ENCODE assay signal across 15 cellular contexts in genomic region chr16:56929639-56930038, GRCh38. TPM values are rescaled to one million over a fixed set of nuclear protein-coding genes. Genes with fewer than 3 reads are reported as not detected.
"Had no signal": no experiment of that assay in that cellular context is flagged by ENCODE, and none has a peak within 500 bp of the region (broad histone marks: within the 10 kb centered on the region; RNA-seq: fewer than 3 reads in every experiment).

No MANE protein-coding gene starts in this region.

- H3K27me3 ChIP-seq: dorsolateral prefrontal cortex, upper lobe of left lung had no signal

- H3K4me3 Mint-ChIP-seq: activated CD8-positive, alpha-beta T cell treated with anti-CD3 and anti-CD28 coated beads, Interleukin-2, amount 10 ng/mL, durations not matched to agents 7 days and 5 days; stimulated activated naive CD8-positive, alpha-beta T cell treated with anti-CD3 and anti-CD28 coated beads, Interleukin-15, amount 100 ng/mL, for 72 hours had no signal

- H3K27me3 Mint-ChIP-seq: stimulated activated naive CD8-positive, alpha-beta T cell treated with anti-CD3 and anti-CD28 coated beads, Interleukin-15, amount 100 ng/mL, for 72 hours had no signal

- H3K4me3 ChIP-seq: dorsolateral prefrontal cortex, upper lobe of left lung had no signal

- DNase-seq: activated CD4-positive, alpha-beta T cell treated with anti-CD3 and anti-CD28 coated beads for 4 hours; activated CD8-positive, alpha-beta memory T cell treated with anti-CD3 and anti-CD28 coated beads, Interleukin-2, amount 50 U/mL, for 4 hours; activated CD8-positive, alpha-beta T cell treated with anti-CD3 and anti-CD28 coated beads, Interleukin-2, amount 10 ng/mL, durations not matched to agents 7 days and 5 days; activated gamma-delta T cell; activated T-cell treated with anti-CD3 and anti-CD28 coated beads, Interleukin-2, amount 50 U/mL, for 48 hours; dorsolateral prefrontal cortex; erythroblast; midbrain; retina; small intestine; stimulated activated naive CD8-positive, alpha-beta T cell treated with anti-CD3 and anti-CD28 coated beads, Interleukin-15, amount 100 ng/mL, for 72 hours; T-helper 1 cell; upper lobe of left lung had no signal

- H3K9me3 ChIP-seq: upper lobe of left lung had no signal

- ATAC-seq: activated CD8-positive, alpha-beta T cell treated with anti-CD3 and anti-CD28 coated beads, Interleukin-2, amount 10 ng/mL, durations not matched to agents 7 days and 5 days; activated naive CD4-positive, alpha-beta T cell treated with anti-CD3 and anti-CD28 coated beads, Interleukin-2, amount 50 U/mL, for 72 hours; stimulated activated naive CD8-positive, alpha-beta T cell treated with anti-CD3 and anti-CD28 coated beads, Interleukin-15, amount 100 ng/mL, for 72 hours had no signal

- H3K27ac Mint-ChIP-seq: activated CD8-positive, alpha-beta T cell treated with anti-CD3 and anti-CD28 coated beads, Interleukin-2, amount 10 ng/mL, durations not matched to agents 7 days and 5 days; activated naive CD4-positive, alpha-beta T cell treated with anti-CD3 and anti-CD28 coated beads, Interleukin-2, amount 50 U/mL, for 72 hours; stimulated activated naive CD8-positive, alpha-beta T cell treated with anti-CD3 and anti-CD28 coated beads, Interleukin-15, amount 100 ng/mL, for 72 hours had no signal

- H3K9me3 Mint-ChIP-seq: stimulated activated naive CD8-positive, alpha-beta T cell treated with anti-CD3 and anti-CD28 coated beads, Interleukin-15, amount 100 ng/mL, for 72 hours had no signal

RNA-seq across cellular contexts. Expression of gene CETP, which starts 32.1 kb away (rescaled TPM):
- total RNA-seq: activated CD8-positive, alpha-beta T cell treated with anti-CD3 and anti-CD28 coated beads, Interleukin-2, amount 10 ng/mL, durations not matched to agents 7 days and 5 days; activated naive CD4-positive, alpha-beta T cell treated with anti-CD3 and anti-CD28 coated beads, Interleukin-2, amount 50 U/mL, for 72 hours; cardiac septum had no signal
